10 cellular contexts compared by ENCODE assay signal in the genomic region with DNA sequence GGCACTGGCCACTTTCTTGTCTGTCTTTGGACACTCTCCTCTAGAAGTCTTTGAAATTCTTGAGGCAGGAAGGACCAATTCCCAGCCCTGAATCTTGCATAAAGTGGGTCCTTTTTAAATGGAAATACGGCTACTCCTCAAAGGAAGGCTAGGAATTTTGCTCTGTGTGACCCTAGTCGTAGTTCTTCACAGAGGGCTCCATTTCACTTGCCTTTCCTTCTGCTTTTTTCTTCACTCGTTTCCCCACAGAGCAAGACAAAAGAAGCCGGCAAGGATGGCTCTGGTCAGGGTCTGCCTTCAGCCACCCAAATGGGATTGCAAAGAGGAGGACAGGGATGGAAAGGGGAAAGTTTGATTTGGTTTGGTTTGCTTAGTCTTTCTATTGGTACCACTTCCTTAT. TPM values are rescaled to one million over a fixed set of nuclear protein-coding genes. Genes with fewer than 3 reads are reported as not detected.
DNase-seq lines count a peak whose midpoint lies in the region; ATAC-seq and TF ChIP-seq lines count a peak whose summit lies in the region.
"Had no signal": no experiment of that assay in that cellular context is flagged by ENCODE, and none has a peak within 500 bp of the region (broad histone marks: within the 10 kb centered on the region; RNA-seq: fewer than 3 reads in every experiment).

No MANE protein-coding gene starts in this region.

- no peak for TF ChIP-seq CTCF in right lobe of liver (IDR thresholded peaks at IDR 0.05)
- TF ChIP-seq CTCF in tibial nerve (IDR thresholded peaks at IDR 0.05), result no peak

- no peaks in the 10 kb centered on the region for H3K27me3 ChIP-seq in right lobe of liver
- no peaks in the 10 kb centered on the region for H3K27me3 ChIP-seq in tibial nerve

- ATAC-seq in right lobe of liver, result no peak

- H3K27ac Mint-ChIP-seq in activated naive CD4-positive, alpha-beta T cell treated with anti-CD3 and anti-CD28 coated beads for 36 hours, result peak overlapping the region; percentile 99
- peak overlapping the region; percentile 98 for H3K27ac Mint-ChIP-seq in activated naive CD8-positive, alpha-beta T cell treated with anti-CD3 and anti-CD28 coated beads for 36 hours

- H3K9me3 ChIP-seq in right lobe of liver (no peaks in the 10 kb centered on the region), tibial nerve (peaks cover 0 to 6% (median 0%) of the 10 kb centered on the region in 4 donors)

- no peak for DNase-seq in activated naive CD4-positive, alpha-beta T cell treated with anti-CD3 and anti-CD28 coated beads for 36 hours
- DNase-seq in activated naive CD4-positive, alpha-beta T cell treated with Interleukin-2 at 50 U/mL for 16 hours, result no peak
- no peak for DNase-seq in activated naive CD8-positive, alpha-beta T cell treated with anti-CD3 and anti-CD28 coated beads for 36 hours
- DNase-seq in right lobe of liver (no peak), tibial nerve (ENCODE audit: low spot score in 2 of 2) (no peak), NCI-H1694 treated with DMSO at 0.1 percent for 48 hours (lab: John Stamatoyannopoulos, UW) (no peak), DMS53 treated with DMSO at 0.1 percent for 48 hours (lab: John Stamatoyannopoulos, UW; ENCODE audit: unreplicated experiment) (no peak), HUDEP-2 (lab: John Stamatoyannopoulos, UW; ENCODE audit: unreplicated experiment in 76 of 76) (no peak)
- DNase-seq: dermis blood vessel endothelial cell; stimulated activated CD4-positive, alpha-beta T cell treated with anti-CD3 and anti-CD28 coated beads, Interleukin-2, amount 100 ng/mL, for 48 hours had no signal

- H3K27ac ChIP-seq in right lobe of liver (peak overlapping the region; percentile 89 to 99 (median 96)), tibial nerve (peak overlapping the region; percentile 49 to 95 (median 90))

- CTCF ChIA-PET in activated naive CD4-positive, alpha-beta T cell treated with anti-CD3 and anti-CD28 coated beads for 36 hours (lab: Charles Lee), result interaction anchor here (0.7 to 1.0 kb wide), 2 partner anchors 15 to 22 kb away, joined by 3 read pairs; no protein-coding TSS in a partner anchor

- peak overlapping the region; percentile 87 for H3K4me3 Mint-ChIP-seq in activated naive CD4-positive, alpha-beta T cell treated with anti-CD3 and anti-CD28 coated beads for 36 hours
- peak overlapping the region; percentile 86 for H3K4me3 Mint-ChIP-seq in activated naive CD8-positive, alpha-beta T cell treated with anti-CD3 and anti-CD28 coated beads for 36 hours

- H3K4me1 ChIP-seq in right lobe of liver, result peaks cover 0 to 9% (median 0%) of the 10 kb centered on the region in 4 donors
- H3K4me1 ChIP-seq in tibial nerve, result peaks cover 0 to 6% (median 4%) of the 10 kb centered on the region in 4 donors

- peaks cover 23% of the 10 kb centered on the region for H3K36me3 Mint-ChIP-seq in activated naive CD4-positive, alpha-beta T cell treated with anti-CD3 and anti-CD28 coated beads for 36 hours (ENCODE audit: low read depth)
- H3K36me3 Mint-ChIP-seq in activated naive CD8-positive, alpha-beta T cell treated with anti-CD3 and anti-CD28 coated beads for 36 hours, result peaks cover 23% of the 10 kb centered on the region

- WGBS in right lobe of liver (ENCODE audit: insufficient coverage, low coverage, low lambda C conversion rate, missing lambda C conversion rate), result 51% methylated on average over 3 of the region's 4 CpGs
- 31 to 34% methylated on average over 4 of the region's 4 CpGs for WGBS in tibial nerve, 2 donors

- peaks cover 67% of the 10 kb centered on the region for H3K4me1 Mint-ChIP-seq in activated naive CD4-positive, alpha-beta T cell treated with anti-CD3 and anti-CD28 coated beads for 36 hours (ENCODE audit: low read depth)
- H3K4me1 Mint-ChIP-seq in activated naive CD8-positive, alpha-beta T cell treated with anti-CD3 and anti-CD28 coated beads for 36 hours, result peaks cover 56% of the 10 kb centered on the region

- H3K4me3 ChIP-seq in right lobe of liver, result no peak overlapping the region
- no peak overlapping the region for H3K4me3 ChIP-seq in tibial nerve

- H3K36me3 ChIP-seq in right lobe of liver (no peaks in the 10 kb centered on the region), tibial nerve (no peaks in the 10 kb centered on the region)

- intact Hi-C loops in activated naive CD4-positive, alpha-beta T cell treated with anti-CD3 and anti-CD28 coated beads for 36 hours (cut with micrococcal nuclease), result loop anchor here (10.0 kb wide), 1 partner anchor 1060 kb away; a partner anchor contains a TSS
- intact Hi-C loops in right lobe of liver (cut with DNase I), result no loop called here

- TF ChIP-seq POLR2A in right lobe of liver (IDR thresholded peaks at IDR 0.05) (no peak), tibial nerve (IDR thresholded peaks at IDR 0.05) (no peak)

- H3K27me3 Mint-ChIP-seq in activated naive CD4-positive, alpha-beta T cell treated with anti-CD3 and anti-CD28 coated beads for 36 hours (ENCODE audit: low read depth), result no peaks in the 10 kb centered on the region
- H3K27me3 Mint-ChIP-seq in activated naive CD8-positive, alpha-beta T cell treated with anti-CD3 and anti-CD28 coated beads for 36 hours, result no peaks in the 10 kb centered on the region

- TF ChIP-seq EP300 in tibial nerve (IDR thresholded peaks at IDR 0.05), result no peak

- H3K9me3 Mint-ChIP-seq in activated naive CD4-positive, alpha-beta T cell treated with anti-CD3 and anti-CD28 coated beads for 36 hours, result peaks cover 15% of the 10 kb centered on the region
- peaks cover 17% of the 10 kb centered on the region for H3K9me3 Mint-ChIP-seq in activated naive CD8-positive, alpha-beta T cell treated with anti-CD3 and anti-CD28 coated beads for 36 hours

RNA-seq across cellular contexts. Expression of a gene that starts 25.8 kb away (rescaled TPM):
- total RNA-seq in activated naive CD4-positive, alpha-beta T cell treated with anti-CD3 and anti-CD28 coated beads for 36 hours, result 100 to 1,000 TPM; 598 to 608 TPM
- total RNA-seq in activated naive CD8-positive, alpha-beta T cell treated with anti-CD3 and anti-CD28 coated beads for 36 hours, result 100 to 1,000 TPM; 481 to 482 TPM
- total RNA-seq in right lobe of liver (100 to 1,000 TPM; 116 to 257 (median 183) TPM), tibial nerve (100 to 1,000 TPM; 483 to 900 (median 631) TPM)

RNA-seq across cellular contexts. Expression of a gene that starts 41.2 kb away (rescaled TPM):
- total RNA-seq in activated naive CD4-positive, alpha-beta T cell treated with anti-CD3 and anti-CD28 coated beads for 36 hours, result 10 to 100 TPM; 78.2 to 82.1 TPM
- total RNA-seq in activated naive CD8-positive, alpha-beta T cell treated with anti-CD3 and anti-CD28 coated beads for 36 hours, result 100 to 1,000 TPM; 123 to 126 TPM
- 10 to 100 TPM in 5 of 6 experiments, 1 to 10 TPM in 1; 5.1 to 25.6 (median 19.8) TPM for total RNA-seq in right lobe of liver
- total RNA-seq in tibial nerve, result 10 to 100 TPM; 38.1 to 45.2 (median 44.3) TPM

RNA-seq across cellular contexts. Expression of a gene that starts 42.0 kb away (rescaled TPM):
- 10 to 100 TPM; 21.7 to 22.0 TPM for total RNA-seq in activated naive CD4-positive, alpha-beta T cell treated with anti-CD3 and anti-CD28 coated beads for 36 hours
- total RNA-seq in activated naive CD8-positive, alpha-beta T cell treated with anti-CD3 and anti-CD28 coated beads for 36 hours, result 10 to 100 TPM; 32.7 to 34.4 TPM
- total RNA-seq in right lobe of liver, result 1 to 10 TPM; 2.3 to 3.8 (median 2.6) TPM
- 10 to 100 TPM in 1 of 4 donors, 1 to 10 TPM in 3; 8.0 to 10.3 (median 8.8) TPM for total RNA-seq in tibial nerve

RNA-seq across cellular contexts. Expression of a gene that starts 56.1 kb away (rescaled TPM):
- 10 to 100 TPM; 79.5 to 82.7 TPM for total RNA-seq in activated naive CD4-positive, alpha-beta T cell treated with anti-CD3 and anti-CD28 coated beads for 36 hours
- 100 to 1,000 TPM; 122 TPM for total RNA-seq in activated naive CD8-positive, alpha-beta T cell treated with anti-CD3 and anti-CD28 coated beads for 36 hours
- total RNA-seq in right lobe of liver (10 to 100 TPM; 23.3 to 35.2 (median 26.8) TPM), tibial nerve (10 to 100 TPM; 31.4 to 64.5 (median 36.9) TPM)
